Comparison of ENCODE assay signal across 13 cellular contexts in the genomic region with DNA sequence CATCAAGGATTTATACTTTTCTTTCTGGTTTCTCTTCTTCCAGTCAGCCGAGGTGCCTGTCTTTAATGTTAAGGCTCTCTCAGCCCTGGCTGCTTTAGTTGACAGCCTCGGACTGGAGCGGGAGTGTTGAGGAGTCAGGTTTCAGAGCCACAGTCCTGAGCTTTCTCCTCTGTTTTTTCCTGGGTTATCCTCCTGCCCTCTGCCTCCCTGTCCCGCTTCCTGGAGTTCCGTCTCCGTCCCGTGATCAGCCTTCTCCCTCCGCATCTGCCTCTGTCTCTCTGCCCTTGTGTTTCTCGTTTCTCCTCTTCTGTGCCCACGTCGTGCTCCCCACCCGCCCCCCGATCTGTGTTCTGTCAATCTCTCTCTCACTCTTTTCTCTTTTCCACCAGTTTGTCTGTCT. TPM values are rescaled to one million over a fixed set of nuclear protein-coding genes. Genes with fewer than 3 reads are reported as not detected.
DNase-seq lines count a peak whose midpoint lies in the region; ATAC-seq and TF ChIP-seq lines count a peak whose summit lies in the region.
"Had no signal": no experiment of that assay in that cellular context is flagged by ENCODE, and none has a peak within 500 bp of the region (broad histone marks: within the 10 kb centered on the region; RNA-seq: fewer than 3 reads in every experiment).

No MANE protein-coding gene starts in this region.

- peaks cover 26% of the 10 kb centered on the region for H3K27me3 ChIP-seq in NT2/D1 (ENCODE audit: insufficient read depth, insufficient read length)
- H3K27me3 ChIP-seq in brain microvascular endothelial cell (replicated peaks), result peaks cover 12% of the 10 kb centered on the region

- no peak for DNase-seq in NT2/D1 (ENCODE audit: low read depth, low spot score)
- DNase-seq in glutamatergic neuron, result no peak
- DNase-seq in osteocyte (ENCODE audit: extremely low spot score, unreplicated experiment), result no peak
- DNase-seq in activated CD4-positive, alpha-beta T cell treated with anti-CD3 and anti-CD28 coated beads, Interleukin-2, amount 10 ng/mL, durations not matched to agents 24 days and 14 days, result no peak
- no peak for DNase-seq in brain microvascular endothelial cell
- DNase-seq in stimulated activated CD4-positive, alpha-beta T cell treated with anti-CD3 and anti-CD28 coated beads, Interleukin-2, amount 100 ng/mL, for 48 hours, result no peak
- DNase-seq: activated CD4-positive, alpha-beta T cell treated with anti-CD3 and anti-CD28 coated beads for 4 hours; activated gamma-delta T cell treated with Interleukin-2 at 50 U/mL for 16 hours; CD8-positive, alpha-beta T cell; NCI-H226 had no signal

- no peak for TF ChIP-seq CTCF in glutamatergic neuron (IDR thresholded peaks at IDR 0.05; ENCODE audit: partially characterized antibody, unreplicated experiment)
- no peak for TF ChIP-seq CTCF in osteocyte (IDR thresholded peaks at IDR 0.05)
- TF ChIP-seq CTCF in brain microvascular endothelial cell (IDR thresholded peaks at IDR 0.05; ENCODE audit: low read depth, low read length, missing control alignments), result no peak

- peaks cover 24% of the 10 kb centered on the region for H3K4me1 ChIP-seq in ES-I3 (ENCODE audit: insufficient read depth, low read length)
- H3K4me1 ChIP-seq in NT2/D1 (ENCODE audit: insufficient read depth, insufficient read length), result peaks cover 24% of the 10 kb centered on the region

- in situ Hi-C loops in brain microvascular endothelial cell (cut with HindIII; ENCODE audit: low pct_ligation_motif_present, low sequenced_read_pairs), result no loop called here

- H3K4me1 Mint-ChIP-seq in glutamatergic neuron (ENCODE audit: low read depth, unreplicated experiment) (peaks cover 32% of the 10 kb centered on the region), osteocyte (ENCODE audit: unreplicated experiment) (peaks cover 22% of the 10 kb centered on the region)
- H3K4me1 Mint-ChIP-seq in activated CD4-positive, alpha-beta T cell treated with anti-CD3 and anti-CD28 coated beads, Interleukin-2, amount 10 ng/mL, durations not matched to agents 24 days and 14 days, result no peaks in the 10 kb centered on the region

- H3K4me3 ChIP-seq in NT2/D1 (ENCODE audit: insufficient read length, low read depth) (peak overlapping the region; percentile 33), brain microvascular endothelial cell (ENCODE audit: low read depth, low read length) (no peak overlapping the region)

- peak overlapping the region; percentile 19; the same call in 1 of the 2 replicates for H3K9ac ChIP-seq in ES-I3 (ENCODE audit: low read depth, low read length)
- H3K9ac ChIP-seq in NT2/D1 (ENCODE audit: insufficient read length, low read depth), result peak overlapping the region; percentile 57

- H3K27me3 Mint-ChIP-seq in glutamatergic neuron (ENCODE audit: unreplicated experiment) (peaks cover 5% of the 10 kb centered on the region), osteocyte (ENCODE audit: unreplicated experiment) (peaks cover 63% of the 10 kb centered on the region)
- H3K27me3 Mint-ChIP-seq in activated CD4-positive, alpha-beta T cell treated with anti-CD3 and anti-CD28 coated beads, Interleukin-2, amount 10 ng/mL, durations not matched to agents 24 days and 14 days, result peaks cover 3% of the 10 kb centered on the region

- intact Hi-C loops in activated CD4-positive, alpha-beta T cell treated with anti-CD3 and anti-CD28 coated beads, Interleukin-2, amount 10 ng/mL, durations not matched to agents 24 days and 14 days (cut with micrococcal nuclease), result no loop called here

- H3K27ac ChIP-seq in brain microvascular endothelial cell, result no peak overlapping the region
- H3K27ac ChIP-seq: HL-60 had no signal

- H3K27ac Mint-ChIP-seq in glutamatergic neuron (ENCODE audit: unreplicated experiment), result no peak overlapping the region
- peak overlapping the region; percentile 0 for H3K27ac Mint-ChIP-seq in osteocyte (ENCODE audit: unreplicated experiment)
- no peak overlapping the region for H3K27ac Mint-ChIP-seq in activated CD4-positive, alpha-beta T cell treated with anti-CD3 and anti-CD28 coated beads, Interleukin-2, amount 10 ng/mL, durations not matched to agents 24 days and 14 days
- H3K27ac Mint-ChIP-seq: CD8-positive, alpha-beta T cell had no signal

- H3K9me3 Mint-ChIP-seq in glutamatergic neuron (ENCODE audit: unreplicated experiment) (peaks cover 9% of the 10 kb centered on the region), osteocyte (ENCODE audit: unreplicated experiment) (no peaks in the 10 kb centered on the region)
- no peaks in the 10 kb centered on the region for H3K9me3 Mint-ChIP-seq in activated CD4-positive, alpha-beta T cell treated with anti-CD3 and anti-CD28 coated beads, Interleukin-2, amount 10 ng/mL, durations not matched to agents 24 days and 14 days
- H3K9me3 Mint-ChIP-seq: CD8-positive, alpha-beta T cell had no signal

- no peak for ATAC-seq in HG02973 (IDR thresholded peaks at IDR 0.05; ENCODE audit: unreplicated experiment)
- ATAC-seq: CD8-positive, alpha-beta T cell had no signal

- H3K36me3 Mint-ChIP-seq in glutamatergic neuron (ENCODE audit: unreplicated experiment) (peaks cover 13% of the 10 kb centered on the region), osteocyte (ENCODE audit: unreplicated experiment) (no peaks in the 10 kb centered on the region)
- no peaks in the 10 kb centered on the region for H3K36me3 Mint-ChIP-seq in activated CD4-positive, alpha-beta T cell treated with anti-CD3 and anti-CD28 coated beads, Interleukin-2, amount 10 ng/mL, durations not matched to agents 24 days and 14 days (ENCODE audit: low read depth)
- H3K36me3 Mint-ChIP-seq: CD8-positive, alpha-beta T cell had no signal

- H3K4me3 Mint-ChIP-seq in glutamatergic neuron (ENCODE audit: unreplicated experiment), result peak overlapping the region; percentile 63
- peak overlapping the region; percentile 54 for H3K4me3 Mint-ChIP-seq in osteocyte (ENCODE audit: unreplicated experiment)
- H3K4me3 Mint-ChIP-seq in activated CD4-positive, alpha-beta T cell treated with anti-CD3 and anti-CD28 coated beads, Interleukin-2, amount 10 ng/mL, durations not matched to agents 24 days and 14 days, result no peak overlapping the region
- H3K4me3 Mint-ChIP-seq: CD8-positive, alpha-beta T cell had no signal

- H3K36me3 ChIP-seq in ES-I3 (ENCODE audit: insufficient read depth, low read length), result no peaks in the 10 kb centered on the region
- no peaks in the 10 kb centered on the region for H3K36me3 ChIP-seq in NT2/D1 (ENCODE audit: insufficient read depth, insufficient read length, low read length)
- no peaks in the 10 kb centered on the region for H3K36me3 ChIP-seq in brain microvascular endothelial cell (replicated peaks)

- H3K9me3 ChIP-seq in ES-I3 (ENCODE audit: control insufficient read depth, insufficient read depth, low read length) (no peaks in the 10 kb centered on the region), NT2/D1 (ENCODE audit: insufficient read depth, low read length) (no peaks in the 10 kb centered on the region; the same call in 1 of the 2 replicates)

RNA-seq across cellular contexts. Expression of gene IQSEC3, which starts 33.0 kb away (rescaled TPM):
- total RNA-seq in glutamatergic neuron (ENCODE audit: unreplicated experiment) (41.4 TPM), osteocyte (0.37 and 0.56 TPM in 2 replicates)
- total RNA-seq in activated CD4-positive, alpha-beta T cell treated with anti-CD3 and anti-CD28 coated beads, Interleukin-2, amount 10 ng/mL, durations not matched to agents 24 days and 14 days, result 0.05 and 0.21 TPM in 2 replicates

Comparison
In these comparisons a context has a peak if more than half of its experiments do, and no peak if none do; other contexts are left out.
1. RNA of gene IQSEC3, which starts 33.0 kb away (total RNA-seq): 41.4 TPM in glutamatergic neuron (single experiment); 0.37 to 0.56 TPM in osteocyte and 0.05 to 0.21 TPM in activated CD4-positive, alpha-beta T cell treated with anti-CD3 and anti-CD28 coated beads, Interleukin-2, amount 10 ng/mL, durations not matched to agents 24 days and 14 days; every median in the first group is over 10 times any median in the second.